ENCODE assay signal across 20 cellular contexts in genomic region chr1:30915491-30916230, GRCh38. TPM values are rescaled to one million over a fixed set of nuclear protein-coding genes. Genes with fewer than 3 reads are reported as not detected.
A peak's percentile ranks its signal among the peaks of the same experiment; 100 is the strongest.
DNase-seq lines count a peak whose midpoint lies in the region; ATAC-seq, FAIRE-seq and TF ChIP-seq lines count a peak whose summit lies in the region.
"Had no signal": no experiment of that assay in that cellular context is flagged by ENCODE, and none has a peak within 500 bp of the region (broad histone marks: within the 10 kb centered on the region; RNA-seq: fewer than 3 reads in every experiment).

No MANE protein-coding gene starts in this region.

- no TSS peak for BruUV-seq in MCF 10A (replicated peaks; lab: Mats Ljungman, UMichigan)

- H3K4me3 ChIP-seq in GM23338 = no peak overlapping the region
- H3K4me3 ChIP-seq in right lobe of liver = no peak overlapping the region
- H3K4me3 ChIP-seq: Peyer's patch had no signal

- H2AFZ ChIP-seq in GM23338 = 0 out of 2 replicates have a peak overlapping the region, but pooled peaks have one; percentile 56

- H3K27ac ChIP-seq in GM23338 (ENCODE audit: low read depth) = no peak overlapping the region
- no peak overlapping the region for H3K27ac ChIP-seq in right lobe of liver
- H3K27ac ChIP-seq: Peyer's patch had no signal

- intact Hi-C loops in right lobe of liver (cut with DNase I) (loop anchor here in 1 of 2 donors (10.0 kb wide), 1 partner anchor 191 kb away; the partner anchor contains the start of gene MATN1), MCF 10A (cut with micrococcal nuclease) (no loop called here)

- H3K36me3 Mint-ChIP-seq in GM23338 (ENCODE audit: low read depth) (no peaks in the 10 kb centered on the region), WTC11 (no peaks in the 10 kb centered on the region), progenitor cell of endocrine pancreas (ENCODE audit: insufficient read depth) (no peaks in the 10 kb centered on the region), MCF 10A (ENCODE audit: insufficient read depth, unreplicated experiment) (no peaks in the 10 kb centered on the region)

- no peaks in the 10 kb centered on the region for H3K36me3 ChIP-seq in GM23338 (ENCODE audit: insufficient read depth)
- no peaks in the 10 kb centered on the region for H3K36me3 ChIP-seq in right lobe of liver
- H3K36me3 ChIP-seq: Peyer's patch had no signal

- ATAC-seq in GM23338 (no peak), WTC11 (no peak), right lobe of liver (no peak), GM19467 (IDR thresholded peaks at IDR 0.05; ENCODE audit: unreplicated experiment) (no peak)

- WGBS in right lobe of liver (ENCODE audit: insufficient coverage, low coverage, low lambda C conversion rate, missing lambda C conversion rate) = 80% methylated on average over 1 of the region's 13 CpGs

- no peak overlapping the region for H3K4me2 ChIP-seq in GM23338

- DNase-seq in GM23338 (ENCODE audit: low spot score) (no peak), WTC11 (ENCODE audit: low spot score) (no peak), right lobe of liver (peak in 2 of 3 donors; percentile 37 to 47), progenitor cell of endocrine pancreas (ENCODE audit: low spot score, unreplicated experiment) (no peak), T1000 (lab: John Stamatoyannopoulos, UW) (no peak), HTR-8/SVneo (ENCODE audit: insufficient read length, low spot score) (no peak), MCF 10A (ENCODE audit: unreplicated experiment) (no peak)
- DNase-seq: AML-193; Calu3; CD4-positive, alpha-beta T cell; DMS79 treated with DMSO at 0.1 percent for 48 hours; GDM1; NCI-H1417; NCI-H2029; NCI-H510A; NCI-H82; SHP77 had no signal

- H3K79me2 ChIP-seq in GM23338 (replicated peaks; ENCODE audit: insufficient read depth) = no peaks in the 10 kb centered on the region

- peaks cover 4% of the 10 kb centered on the region; the same call in 1 of the 2 replicates for H3K4me1 ChIP-seq in GM23338 (ENCODE audit: insufficient read depth)
- H3K4me1 ChIP-seq in right lobe of liver = no peaks in the 10 kb centered on the region
- H3K4me1 ChIP-seq: Peyer's patch had no signal

- CTCF ChIA-PET in WTC11 (lab: Charles Lee) = interaction anchor here (1.2 to 17.8 kb wide), 4 partner anchors 116 to 191 kb away, joined by 5 to 606 read pairs (median 77); no protein-coding TSS in a partner anchor
- CTCF ChIA-PET in MCF 10A (lab: Yijun Ruan, JAX) = interaction anchor here (0.5 to 14.3 kb wide), 4 partner anchors 66 to 151 kb away, joined by 3 to 494 read pairs (median 61); no protein-coding TSS in a partner anchor

- no peaks in the 10 kb centered on the region for H3K9me2 ChIP-seq in GM23338 (ENCODE audit: insufficient read depth)

- H3K27me3 ChIP-seq in GM23338 (ENCODE audit: insufficient read depth) (no peaks in the 10 kb centered on the region), right lobe of liver (no peaks in the 10 kb centered on the region)
- H3K27me3 ChIP-seq: Peyer's patch had no signal

- no peak for FAIRE-seq in HTR-8/SVneo (lab: Jason Lieb, UNC)
- FAIRE-seq: H54 had no signal

- peaks cover 5% of the 10 kb centered on the region for H3K27me3 Mint-ChIP-seq in GM23338 (ENCODE audit: insufficient read depth, low read depth, poor library complexity)
- no peaks in the 10 kb centered on the region for H3K27me3 Mint-ChIP-seq in WTC11 (ENCODE audit: low read depth)
- no peaks in the 10 kb centered on the region for H3K27me3 Mint-ChIP-seq in progenitor cell of endocrine pancreas
- H3K27me3 Mint-ChIP-seq in MCF 10A (ENCODE audit: insufficient read depth, unreplicated experiment) = no peaks in the 10 kb centered on the region

- no peak overlapping the region for H3K27ac Mint-ChIP-seq in GM23338
- no peak overlapping the region for H3K27ac Mint-ChIP-seq in WTC11
- H3K27ac Mint-ChIP-seq in progenitor cell of endocrine pancreas = peak overlapping the region; percentile 49
- no peak overlapping the region for H3K27ac Mint-ChIP-seq in MCF 10A (ENCODE audit: low read depth, unreplicated experiment)
- H3K27ac Mint-ChIP-seq: CD4-positive, alpha-beta T cell had no signal

- no peaks in the 10 kb centered on the region for H3K9me3 ChIP-seq in right lobe of liver
- H3K9me3 ChIP-seq: Peyer's patch had no signal

- H3K9me3 Mint-ChIP-seq in GM23338 = no peaks in the 10 kb centered on the region; the same call in 1 of the 3 replicates
- H3K9me3 Mint-ChIP-seq in WTC11 = no peaks in the 10 kb centered on the region
- H3K9me3 Mint-ChIP-seq in progenitor cell of endocrine pancreas (ENCODE audit: low read depth) = no peaks in the 10 kb centered on the region
- H3K9me3 Mint-ChIP-seq in MCF 10A (ENCODE audit: unreplicated experiment) = no peaks in the 10 kb centered on the region
- H3K9me3 Mint-ChIP-seq: CD4-positive, alpha-beta T cell had no signal

- POLR2A ChIA-PET in WTC11 (lab: Charles Lee) (interaction anchor here (0.5 kb wide), 1 partner anchor 17 kb away, joined by 3 read pairs; no protein-coding TSS in a partner anchor), MCF 10A (lab: Yijun Ruan, JAX) (interaction anchor here (1.2 kb wide), 1 partner anchor 7 kb away, joined by 6 read pairs; no protein-coding TSS in a partner anchor)

- no peak for TF ChIP-seq POLR2A in right lobe of liver (IDR thresholded peaks at IDR 0.05)

- peaks cover 11% of the 10 kb centered on the region for H3K4me1 Mint-ChIP-seq in GM23338
- H3K4me1 Mint-ChIP-seq in WTC11 = peaks cover 6% of the 10 kb centered on the region
- H3K4me1 Mint-ChIP-seq in progenitor cell of endocrine pancreas (ENCODE audit: low read depth) = peaks cover 2% of the 10 kb centered on the region
- no peaks in the 10 kb centered on the region for H3K4me1 Mint-ChIP-seq in MCF 10A (ENCODE audit: insufficient read depth, unreplicated experiment)

- H3F3A ChIP-seq in GM23338 (replicated peaks; ENCODE audit: low read depth) = no peaks in the 10 kb centered on the region

- no peaks in the 10 kb centered on the region for H4K20me1 ChIP-seq in GM23338 (replicated peaks; ENCODE audit: insufficient read depth)

- H3K4me3 Mint-ChIP-seq in GM23338 (no peak overlapping the region), WTC11 (no peak overlapping the region), progenitor cell of endocrine pancreas (ENCODE audit: low read depth) (no peak overlapping the region), MCF 10A (ENCODE audit: unreplicated experiment) (no peak overlapping the region)
- H3K4me3 Mint-ChIP-seq: CD4-positive, alpha-beta T cell had no signal

- TF ChIP-seq CTCF in GM23338 (conservative IDR thresholded peaks at IDR 0.05; ENCODE audit: low read depth in 2 of 2) = no peak
- no peak for TF ChIP-seq CTCF in WTC11 (IDR thresholded peaks at IDR 0.05)
- TF ChIP-seq CTCF in right lobe of liver (IDR thresholded peaks at IDR 0.05) = no peak
- TF ChIP-seq CTCF in progenitor cell of endocrine pancreas (IDR thresholded peaks at IDR 0.05; ENCODE audit: unreplicated experiment) = no peak
- TF ChIP-seq CTCF in MCF 10A (IDR thresholded peaks at IDR 0.05; ENCODE audit: unreplicated experiment) = no peak

TF ChIP-seq in GM23338, 12 proteins besides CTCF, POLR2A, EP300 and RAD21 (continues in another document):
- no peak for TF ChIP-seq JUNB (IDR thresholded peaks at IDR 0.05; ENCODE audit: unreplicated experiment)
- no peak for TF ChIP-seq CREB1 (CRISPR knock-in tag; IDR thresholded peaks at IDR 0.05; ENCODE audit: low read depth)
- TF ChIP-seq ZNF331 (CRISPR knock-in tag; IDR thresholded peaks at IDR 0.05; ENCODE audit: low read depth) = no peak
- TF ChIP-seq STAT1 (IDR thresholded peaks at IDR 0.05; ENCODE audit: unreplicated experiment) = no peak
- no peak for TF ChIP-seq EZH2phosphoT487 (IDR thresholded peaks at IDR 0.05; ENCODE audit: unreplicated experiment)

TF ChIP-seq in WTC11, 78 proteins besides CTCF, POLR2A, EP300 and RAD21:
- TF ChIP-seq ZBTB43 (CRISPR knock-in tag; IDR thresholded peaks at IDR 0.05) (no peak), JAZF1 (CRISPR knock-in tag; IDR thresholded peaks at IDR 0.05) (no peak), ZNF423 (CRISPR knock-in tag; IDR thresholded peaks at IDR 0.05) (no peak), ZNF121 (CRISPR knock-in tag; IDR thresholded peaks at IDR 0.05) (peak; percentile 58; the same call in 1 of the 2 replicates)

RNA-seq across cellular contexts. Expression of gene SDC3, which starts 7.1 kb away (rescaled TPM):
- total RNA-seq in GM23338 (2014; rRNA removed; shearing (Covaris generic)) = 22.4 and 29.7 TPM in 2 replicates
- polyA plus RNA-seq in GM23338 (2016; fragmentation: Nextera tagmentation; extraction: Ambion mirVana) = 5.2 and 5.8 TPM in 2 replicates
- total RNA-seq in WTC11 (2021) (31.1 to 32.3 TPM (median 31.2 TPM) in 3 replicates), right lobe of liver (10 to 100 TPM; 13.8 to 45.7 (median 16.2) TPM), progenitor cell of endocrine pancreas (33.7 and 38.3 TPM in 2 replicates), MCF 10A (2022) (21.7 and 25.5 TPM in 2 replicates)

Comparison
In these comparisons a context has a peak if more than half of its experiments do, and no peak if none do; other contexts are left out.
1. DNase-seq: peak in right lobe of liver (2 of 3); none in GM23338 (single experiment), WTC11 (single experiment), progenitor cell of endocrine pancreas (single experiment), T1000 (single experiment), HTR-8/SVneo (single experiment) and MCF 10A (single experiment).